11 cellular contexts compared by ENCODE assay signal in genomic region chr1:238485906-238486219, GRCh38.
A peak's percentile ranks its signal among the peaks of the same experiment; 100 is the strongest.
DNase-seq lines count a peak whose midpoint lies in the region; ATAC-seq and TF ChIP-seq lines count a peak whose summit lies in the region.
"Had no signal": no experiment of that assay in that cellular context is flagged by ENCODE, and none has a peak within 500 bp of the region (broad histone marks: within the 10 kb centered on the region; RNA-seq: fewer than 3 reads in every experiment).

No MANE protein-coding gene starts in this region.

- peak overlapping the region; percentile 10 for H3K18ac ChIP-seq in H9 (ENCODE audit: insufficient read length, low read depth, low read length)

- H3K23ac ChIP-seq in H9 (ENCODE audit: insufficient read length, low read depth, low read length): no peak overlapping the region

- no peak overlapping the region for H2BK5ac ChIP-seq in H9 (ENCODE audit: insufficient read length, low read length)

- H3T11ph ChIP-seq in H9 (ENCODE audit: low read length): no peak overlapping the region

- no peaks in the 10 kb centered on the region for H3K27me3 Mint-ChIP-seq in H9 (ENCODE audit: low read depth)
- H3K27me3 Mint-ChIP-seq in naive thymus-derived CD4-positive, alpha-beta T cell: no peaks in the 10 kb centered on the region

- H4K91ac ChIP-seq in H9 (ENCODE audit: insufficient read length, low read depth, low read length): no peak overlapping the region

- no peak overlapping the region for H2AK5ac ChIP-seq in H9 (ENCODE audit: insufficient read length, low read length)

- H2BK15ac ChIP-seq in H9 (ENCODE audit: low read depth, low read length): no peak overlapping the region

- peak overlapping the region; percentile 47 for H3K4me3 ChIP-seq in iPS-11a (ENCODE audit: low read depth, low read length)
- peak overlapping the region; percentile 67 for H3K4me3 ChIP-seq in skeletal muscle cell (ENCODE audit: low read depth, low read length)
- H3K4me3 ChIP-seq in naive thymus-derived CD4-positive, alpha-beta T cell (ENCODE audit: low read length): no peak overlapping the region
- no peak overlapping the region for H3K4me3 ChIP-seq in adrenal gland

- H3K27me3 ChIP-seq in H9 (ENCODE audit: insufficient read depth, low read length): no peaks in the 10 kb centered on the region
- H3K27me3 ChIP-seq in naive thymus-derived CD4-positive, alpha-beta T cell (ENCODE audit: control insufficient read depth in 2 of 2, insufficient read depth in 2 of 2, low read length in 2 of 2): no peaks in the 10 kb centered on the region
- no peaks in the 10 kb centered on the region for H3K27me3 ChIP-seq in adrenal gland

- H3K4me1 ChIP-seq in H9 (ENCODE audit: insufficient read depth, low read length) (peaks cover 5% of the 10 kb centered on the region; the same call in 1 of the 2 replicates), adrenal gland (replicated peaks in 1 of 2) (no peaks in the 10 kb centered on the region)
- no peaks in the 10 kb centered on the region for H3K4me1 ChIP-seq in naive thymus-derived CD4-positive, alpha-beta T cell (ENCODE audit: control insufficient read depth in 2 of 2, insufficient read depth in 2 of 2, low read length in 2 of 2)

- H3K27ac ChIP-seq in H9 (ENCODE audit: insufficient read length, low read depth, low read length) (peak overlapping the region; percentile 41), adrenal gland (no peak overlapping the region)
- H3K27ac ChIP-seq in naive thymus-derived CD4-positive, alpha-beta T cell (ENCODE audit: low read depth, low read length): no peak overlapping the region
- H3K27ac ChIP-seq: epithelial cell of prostate, HL-60 had no signal

- H3K79me1 ChIP-seq in H9 (ENCODE audit: insufficient read depth, low read depth, low read length, poor library complexity, severe bottlenecking): no peaks in the 10 kb centered on the region

- peaks cover 13% of the 10 kb centered on the region; the same call in 1 of the 2 replicates for H3K79me2 ChIP-seq in H9 (ENCODE audit: insufficient read depth, low read length)

- peaks cover 24 to 29% of the 10 kb centered on the region in 2 experiments for H3K4me1 Mint-ChIP-seq in H9
- no peaks in the 10 kb centered on the region for H3K4me1 Mint-ChIP-seq in naive thymus-derived CD4-positive, alpha-beta T cell

- no peak overlapping the region for H2BK120ac ChIP-seq in H9 (ENCODE audit: low read depth, low read length, poor library complexity, severe bottlenecking)

- H3K9me3 ChIP-seq in H9 (ENCODE audit: control insufficient read depth, low read depth, low read length) (no peaks in the 10 kb centered on the region), adrenal gland (replicated peaks in 1 of 3) (no peaks in the 10 kb centered on the region)
- no peaks in the 10 kb centered on the region for H3K9me3 ChIP-seq in naive thymus-derived CD4-positive, alpha-beta T cell (ENCODE audit: control insufficient read depth in 2 of 3, low read length in 3 of 3)

- intact Hi-C loops in naive thymus-derived CD4-positive, alpha-beta T cell (cut with micrococcal nuclease): no loop called here
- intact Hi-C loops in adrenal gland (cut with DNase I): no loop called here

- peak overlapping the region; percentile 79 to 85 for H3K4me3 Mint-ChIP-seq in H9
- no peak overlapping the region for H3K4me3 Mint-ChIP-seq in naive thymus-derived CD4-positive, alpha-beta T cell

- no peak overlapping the region for H4K8ac ChIP-seq in H9 (replicated peaks; ENCODE audit: insufficient read length, low read depth, low read length)

- H3K9me3 Mint-ChIP-seq in H9: no peaks in the 10 kb centered on the region
- H3K9me3 Mint-ChIP-seq in naive thymus-derived CD4-positive, alpha-beta T cell: peaks cover 0 to 6% (median 0%) of the 10 kb centered on the region in 11 donors

- no peaks in the 10 kb centered on the region for H3K23me2 ChIP-seq in H9 (ENCODE audit: insufficient read length, low read depth, low read length, poor library complexity, severe bottlenecking)

- no peak overlapping the region for H2BK20ac ChIP-seq in H9 (ENCODE audit: low read depth, low read length, poor library complexity, severe bottlenecking)

- peak; percentile 57 for DNase-seq in H9
- DNase-seq in SHP77 treated with DMSO at 0.1 percent for 48 hours (lab: John Stamatoyannopoulos, UW): peak; percentile 17
- no peak for DNase-seq in skeletal muscle cell (ENCODE audit: low read depth)
- DNase-seq in NCI-H1694 (lab: John Stamatoyannopoulos, UW): no peak
- DNase-seq in naive thymus-derived CD4-positive, alpha-beta T cell: no peak
- no peak for DNase-seq in adrenal gland
- DNase-seq: stimulated activated CD4-positive, alpha-beta T cell treated with anti-CD3 and anti-CD28 coated beads, Interleukin-4, amount 100 ng/mL, for 4 hours had no signal

- H3K9ac ChIP-seq in H9 (ENCODE audit: extremely low read depth, insufficient read length, low read length): peak overlapping the region; percentile 90

- no peak overlapping the region for H3K4ac ChIP-seq in H9 (ENCODE audit: low read depth, low read length)

- no peak for TF ChIP-seq POLR2A in adrenal gland (IDR thresholded peaks at IDR 0.05)

- no peak for ATAC-seq in GM19452 (IDR thresholded peaks at IDR 0.05; ENCODE audit: unreplicated experiment)
- no peak for ATAC-seq in naive thymus-derived CD4-positive, alpha-beta T cell

- peak overlapping the region; percentile 80 for H3K4me2 ChIP-seq in H9 (ENCODE audit: insufficient read depth, insufficient read length, low read length)

- H3K36me3 Mint-ChIP-seq in H9 (ENCODE audit: insufficient read depth in 1 of 3, low read depth in 3 of 3): peaks cover 0 to 9% (median 6%) of the 10 kb centered on the region in 3 experiments; a peak in 3 of 7 replicates
- H3K36me3 Mint-ChIP-seq in naive thymus-derived CD4-positive, alpha-beta T cell: no peaks in the 10 kb centered on the region

- H3K27ac Mint-ChIP-seq in H9: peak overlapping the region; percentile 87 to 95 (median 94)
- no peak overlapping the region for H3K27ac Mint-ChIP-seq in naive thymus-derived CD4-positive, alpha-beta T cell

- no peaks in the 10 kb centered on the region for H3K36me3 ChIP-seq in naive thymus-derived CD4-positive, alpha-beta T cell (ENCODE audit: control insufficient read depth in 2 of 3, insufficient read depth in 3 of 3, low read length in 3 of 3)
- no peaks in the 10 kb centered on the region for H3K36me3 ChIP-seq in adrenal gland (replicated peaks in 1 of 2)

- CTCF ChIA-PET in naive thymus-derived CD4-positive, alpha-beta T cell (lab: Charles Lee): interaction anchor here (0.7 kb wide), 1 partner anchor 29 kb away, joined by 3 read pairs; no protein-coding TSS in a partner anchor

- peak overlapping the region; percentile 65 for H2AFZ ChIP-seq in H9 (ENCODE audit: low read length)

- peak overlapping the region; percentile 88 for H4K5ac ChIP-seq in H9 (ENCODE audit: insufficient read length, low read depth, low read length)

- WGBS in H9 (ENCODE audit: extremely low coverage, insufficient read length, low lambda C conversion rate): no CpG with 5 or more reads among the region's 5 CpGs
- WGBS in adrenal gland, 4 donors: 86 to 91% (median 88%) methylated on average over 5 of the region's 5 CpGs

- POLR2A ChIA-PET in naive thymus-derived CD4-positive, alpha-beta T cell (lab: Charles Lee): no interaction called here

- no peak overlapping the region for H3K56ac ChIP-seq in H9 (ENCODE audit: insufficient read length, low read depth, low read length)

- H2BK12ac ChIP-seq in H9 (ENCODE audit: insufficient read length, low read depth, low read length): no peak overlapping the region

- H3K14ac ChIP-seq in H9 (ENCODE audit: insufficient read depth, low read length): peak overlapping the region; percentile 40; the same call in 1 of the 2 replicates

- TF ChIP-seq CTCF in H9 (conservative IDR thresholded peaks at IDR 0.05) (no peak), adrenal gland (IDR thresholded peaks at IDR 0.05) (no peak)

- no peaks in the 10 kb centered on the region for H4K20me1 ChIP-seq in H9 (ENCODE audit: control insufficient read depth, insufficient read depth, insufficient read length)

Comparison
In these comparisons a context has a peak if more than half of its experiments do, and no peak if none do; other contexts are left out.
1. DNase-seq: peak in H9 (single experiment) and SHP77 treated with DMSO at 0.1 percent for 48 hours (single experiment); none in skeletal muscle cell (single experiment), NCI-H1694 (single experiment), naive thymus-derived CD4-positive, alpha-beta T cell (0 of 9) and adrenal gland (0 of 7).
2. H3K27ac Mint-ChIP-seq: peak in H9 (3 of 3); none in naive thymus-derived CD4-positive, alpha-beta T cell (0 of 9).
3. H3K4me3 Mint-ChIP-seq: peak in H9 (2 of 2); none in naive thymus-derived CD4-positive, alpha-beta T cell (0 of 10).
4. H3K4me3 ChIP-seq: peak in iPS-11a (single experiment) and skeletal muscle cell (single experiment); none in naive thymus-derived CD4-positive, alpha-beta T cell (single experiment) and adrenal gland (0 of 4).